9 cellular contexts compared by ENCODE assay signal in the genomic region with DNA sequence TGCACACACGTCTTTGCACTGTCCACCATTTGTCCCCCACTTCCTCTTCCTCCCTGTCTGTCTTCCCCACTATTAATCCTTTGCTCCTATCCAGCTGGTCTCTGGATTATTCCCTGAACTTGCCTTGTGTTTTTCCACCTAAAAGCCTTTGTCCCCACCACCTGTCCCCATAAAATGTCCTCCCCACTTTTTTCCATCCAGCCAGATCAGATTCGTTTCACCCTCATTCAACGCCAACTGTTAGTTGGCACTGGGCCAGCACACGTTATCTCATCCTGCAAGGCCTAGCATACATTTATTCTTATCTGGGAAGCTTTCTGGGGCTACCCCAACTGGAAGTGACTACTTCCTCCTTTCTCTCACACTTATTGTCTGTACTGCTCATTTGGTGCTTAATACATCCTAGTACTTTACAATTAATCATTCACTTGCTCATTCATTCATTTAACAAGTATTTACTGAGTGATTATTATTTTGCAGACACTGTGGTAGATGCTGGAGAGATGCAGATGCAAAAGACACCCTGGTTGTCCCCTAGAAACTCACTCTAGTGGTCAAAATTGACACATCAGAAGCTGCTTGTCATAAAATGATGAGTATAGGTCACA.
DNase-seq lines count a peak whose midpoint lies in the region; ATAC-seq, FAIRE-seq and TF ChIP-seq lines count a peak whose summit lies in the region.
"Had no signal": no experiment of that assay in that cellular context is flagged by ENCODE, and none has a peak within 500 bp of the region (broad histone marks: within the 10 kb centered on the region; RNA-seq: fewer than 3 reads in every experiment).

No MANE protein-coding gene starts in this region.

- no peak overlapping the region for H3K4me3 ChIP-seq in WERI-Rb-1 (ENCODE audit: low read depth, low read length)

- peaks cover 4% of the 10 kb centered on the region for H3K9me3 ChIP-seq in WERI-Rb-1 (ENCODE audit: severe bottlenecking)

- peak overlapping the region; percentile 36; the same call in 1 of the 2 replicates for H3K27ac ChIP-seq in WERI-Rb-1
- H3K27ac ChIP-seq in RWPE1 = no peak overlapping the region

- ATAC-seq in GM21786 (IDR thresholded peaks at IDR 0.05; ENCODE audit: unreplicated experiment) = peak; percentile 62

- FAIRE-seq in RCC 7860 (lab: Jason Lieb, UNC) = no peak

- POLR2A ChIA-PET in RWPE1 (lab: Yijun Ruan, JAX; ENCODE audit: low non-redundant PET) = no interaction called here

- H3K27me3 ChIP-seq in WERI-Rb-1 (ENCODE audit: insufficient read depth, low read depth, severe bottlenecking) = no peaks in the 10 kb centered on the region

- TF ChIP-seq CTCF in WERI-Rb-1 (IDR thresholded peaks at IDR 0.05; ENCODE audit: low read depth, low read length) (no peak), RWPE1 (conservative IDR thresholded peaks at IDR 0.05; ENCODE audit: low read depth) (no peak)

- H3K36me3 ChIP-seq in WERI-Rb-1 = no peaks in the 10 kb centered on the region

- CTCF ChIA-PET in RWPE1 (lab: Yijun Ruan, JAX) = no interaction called here

- DNase-seq in D341Med (ENCODE audit: low spot score) = peak; percentile 51
- DNase-seq in NCI-H1105 (lab: John Stamatoyannopoulos, UW) = peak; percentile 67
- DNase-seq in WERI-Rb-1 = peak; percentile 27
- DNase-seq in activated naive CD4-positive, alpha-beta T cell (lab: John Stamatoyannopoulos, UW) = no peak
- no peak for DNase-seq in RCC 7860 (ENCODE audit: low spot score)
- no peak for DNase-seq in RWPE1 (ENCODE audit: low spot score)
- no peak for DNase-seq in cortex of kidney (lab: John Stamatoyannopoulos, UW)
- DNase-seq: C1 segment of cervical spinal cord had no signal

Comparison
In these comparisons a context has a peak if more than half of its experiments do, and no peak if none do; other contexts are left out.
1. DNase-seq: peak in D341Med (single experiment), NCI-H1105 (single experiment) and WERI-Rb-1 (single experiment); none in activated naive CD4-positive, alpha-beta T cell (0 of 4), RCC 7860 (single experiment), RWPE1 (single experiment) and cortex of kidney (single experiment).